11 cellular contexts compared by ENCODE assay signal in the genomic region with DNA sequence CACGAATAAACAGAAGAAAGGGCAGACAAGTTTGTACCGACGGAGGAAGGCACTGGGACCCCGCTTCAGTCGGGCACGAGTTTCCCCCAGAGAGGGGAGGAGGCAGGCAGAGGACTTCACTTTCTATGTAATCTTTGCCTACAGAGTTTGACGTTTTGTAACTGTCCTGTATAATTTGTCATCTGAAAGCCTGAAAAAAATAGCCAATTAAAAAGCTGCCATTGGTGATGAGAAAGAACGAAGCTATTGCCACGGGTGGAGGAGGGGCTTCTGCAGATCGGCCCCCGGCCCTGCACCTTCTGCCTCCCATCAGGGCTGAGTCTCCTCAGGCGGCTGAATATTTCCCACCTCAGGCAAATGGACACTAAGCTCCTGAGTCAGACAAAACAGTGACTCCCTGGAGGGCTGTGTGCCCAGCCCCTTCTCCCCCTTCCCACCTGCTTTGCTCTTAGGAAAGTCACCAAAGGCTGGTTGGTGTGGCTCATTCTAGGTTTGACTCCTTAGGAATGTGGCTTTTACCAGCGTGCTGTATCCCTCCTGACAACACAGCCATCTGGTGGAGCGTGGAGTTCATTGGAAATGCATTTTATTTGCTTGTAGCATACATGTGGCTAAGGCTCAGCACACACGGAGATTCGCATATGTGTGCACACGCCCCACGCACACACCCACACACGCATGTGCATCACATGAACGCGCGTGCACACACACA.
A peak's percentile ranks its signal among the peaks of the same experiment; 100 is the strongest.
DNase-seq lines count a peak whose midpoint lies in the region; ATAC-seq and TF ChIP-seq lines count a peak whose summit lies in the region.
"Had no signal": no experiment of that assay in that cellular context is flagged by ENCODE, and none has a peak within 500 bp of the region (broad histone marks: within the 10 kb centered on the region; RNA-seq: fewer than 3 reads in every experiment).

No MANE protein-coding gene starts in this region.

- peak in 2 of 3 experiments; percentile 49 to 71 for DNase-seq in NCI-H1417 (lab: John Stamatoyannopoulos, UW)
- DNase-seq in NCI-H1417 treated with DMSO at 0.1 percent for 48 hours (lab: John Stamatoyannopoulos, UW), result no peak
- peak; percentile 50 for DNase-seq in NCI-H1694 (lab: John Stamatoyannopoulos, UW)
- peak; percentile 46 for DNase-seq in ecto neural progenitor cell (ENCODE audit: low spot score)
- peak; percentile 56 for DNase-seq in neural progenitor cell (ENCODE audit: low spot score)
- DNase-seq in activated gamma-delta T cell (lab: John Stamatoyannopoulos, UW), result no peak
- DNase-seq in SIG-M5 (lab: John Stamatoyannopoulos, UW), result no peak
- DNase-seq: T1000 had no signal

- no peaks in the 10 kb centered on the region for H3K9me3 Mint-ChIP-seq in neural progenitor cell
- H3K9me3 Mint-ChIP-seq: stimulated activated naive CD8-positive, alpha-beta T cell treated with anti-CD3 and anti-CD28 coated beads, Interleukin-15, Interleukin-2, amounts not matched to agents 100 ng/mL and 50 ng/mL, for 24 hours had no signal

- no peak overlapping the region for H3K4me3 ChIP-seq in neural progenitor cell
- H3K4me3 ChIP-seq: ovary had no signal

- H3K4me1 ChIP-seq in neural progenitor cell, result peaks cover 56% of the 10 kb centered on the region

- H3K4me3 Mint-ChIP-seq in neural progenitor cell, result peak overlapping the region; percentile 65
- H3K4me3 Mint-ChIP-seq: stimulated activated naive CD8-positive, alpha-beta T cell treated with anti-CD3 and anti-CD28 coated beads, Interleukin-15, Interleukin-2, amounts not matched to agents 100 ng/mL and 50 ng/mL, for 24 hours had no signal

- H3K27ac Mint-ChIP-seq in neural progenitor cell, result peak overlapping the region; percentile 97
- H3K27ac Mint-ChIP-seq: stimulated activated naive CD8-positive, alpha-beta T cell treated with anti-CD3 and anti-CD28 coated beads, Interleukin-15, Interleukin-2, amounts not matched to agents 100 ng/mL and 50 ng/mL, for 24 hours had no signal

- H3F3A ChIP-seq in neural progenitor cell (ENCODE audit: low read depth), result peaks cover 34% of the 10 kb centered on the region

- peaks cover 58% of the 10 kb centered on the region for H3K4me1 Mint-ChIP-seq in neural progenitor cell

- no peak for ATAC-seq in HG03280 (IDR thresholded peaks at IDR 0.05; ENCODE audit: unreplicated experiment)

- no peaks in the 10 kb centered on the region for H3K27me3 ChIP-seq in neural progenitor cell
- H3K27me3 ChIP-seq: ovary had no signal

- no peaks in the 10 kb centered on the region for H3K79me2 ChIP-seq in neural progenitor cell (ENCODE audit: low read depth)

- no peak overlapping the region for H2AFZ ChIP-seq in neural progenitor cell (replicated peaks)

- peak overlapping the region; percentile 97 for H3K27ac ChIP-seq in neural progenitor cell

- H3K36me3 Mint-ChIP-seq in neural progenitor cell, result peaks cover 2% of the 10 kb centered on the region

- H3K36me3 ChIP-seq in neural progenitor cell, result no peaks in the 10 kb centered on the region
- H3K36me3 ChIP-seq: ovary had no signal

- no peak for TF ChIP-seq CTCF in neural progenitor cell (IDR thresholded peaks at IDR 0.05)

- no peaks in the 10 kb centered on the region for H3K9me3 ChIP-seq in neural progenitor cell (ENCODE audit: low read depth)
- H3K9me3 ChIP-seq: ovary had no signal

- no peaks in the 10 kb centered on the region for H4K20me1 ChIP-seq in neural progenitor cell (ENCODE audit: low read depth)

- peak overlapping the region; percentile 56 for H3K4me2 ChIP-seq in neural progenitor cell

- H3K27me3 Mint-ChIP-seq in neural progenitor cell (ENCODE audit: insufficient read depth, low read depth), result peaks cover 14% of the 10 kb centered on the region

- H3K9ac ChIP-seq in neural progenitor cell, result no peak overlapping the region

Comparison
In these comparisons a context has a peak if more than half of its experiments do, and no peak if none do; other contexts are left out.
1. DNase-seq: peak in NCI-H1417 (2 of 3), NCI-H1694 (single experiment), ecto neural progenitor cell (single experiment) and neural progenitor cell (single experiment); none in NCI-H1417 treated with DMSO at 0.1 percent for 48 hours (single experiment), activated gamma-delta T cell (single experiment) and SIG-M5 (single experiment).